28 cellular contexts compared by ENCODE assay signal in genomic region chr13:112455476-112456059, GRCh38.
"Had no signal": no experiment of that assay in that cellular context is flagged by ENCODE, and none has a peak within 500 bp of the region (broad histone marks: within the 10 kb centered on the region; RNA-seq: fewer than 3 reads in every experiment).

No MANE protein-coding gene starts in this region.

- H3K36me3 Mint-ChIP-seq: activated naive CD8-positive, alpha-beta T cell; stimulated activated memory B cell treated with anti-CD40 and anti-IgM and Interleukin-4, amounts not matched to agents 10 μg/mL and 1 μg/mL and 100 μg/mL, for 72 hours; type B pancreatic cell had no signal

- H3K9me3 Mint-ChIP-seq: activated CD4-positive, alpha-beta T cell treated with anti-CD3 and anti-CD28 coated beads, Interleukin-2, amount 10 ng/mL, durations not matched to agents 7 days and 5 days; activated T-helper 2 cell treated with anti-CD3 and anti-CD28 coated beads, Interferon-gamma antibody, Interleukin-2, Interleukin-4, amounts not matched to agents 10 μg/mL and 5 μg/mL and 100 μg/mL, durations not matched to agents 14 hours and 24 hours and 36 hours; type B pancreatic cell had no signal

- H3K4me3 Mint-ChIP-seq: activated CD4-positive, alpha-beta T cell treated with anti-CD3 and anti-CD28 coated beads, Interleukin-2, amount 10 ng/mL, durations not matched to agents 7 days and 5 days; activated CD8-positive, alpha-beta T cell treated with anti-CD3 and anti-CD28 coated beads, Interleukin-2, amount 10 ng/mL, durations not matched to agents 7 days and 5 days; activated naive CD8-positive, alpha-beta T cell; nephron; stimulated activated memory B cell treated with anti-CD40 and anti-IgM and Interleukin-4, amounts not matched to agents 10 μg/mL and 1 μg/mL and 100 μg/mL, for 72 hours; stimulated activated naive CD8-positive, alpha-beta T cell treated with anti-CD3 and anti-CD28 coated beads, Interleukin-15, amount 100 ng/mL, for 72 hours; type B pancreatic cell had no signal

- H3K4me1 Mint-ChIP-seq: activated CD4-positive, alpha-beta T cell treated with anti-CD3 and anti-CD28 coated beads, Interleukin-2, amount 10 ng/mL, durations not matched to agents 7 days and 5 days; stimulated activated memory B cell treated with anti-CD40 and anti-IgM and Interleukin-4, amounts not matched to agents 10 μg/mL and 1 μg/mL and 100 μg/mL, for 72 hours; stimulated activated naive CD8-positive, alpha-beta T cell treated with anti-CD3 and anti-CD28 coated beads, Interleukin-15, amount 100 ng/mL, for 72 hours had no signal

- DNase-seq: activated CD4-positive, alpha-beta T cell treated with anti-CD3 and anti-CD28 coated beads, Interleukin-2, amount 10 ng/mL, durations not matched to agents 7 days and 5 days; activated CD8-positive, alpha-beta T cell treated with anti-CD3 and anti-CD28 coated beads, Interleukin-2, amount 10 ng/mL, durations not matched to agents 7 days and 5 days; activated naive CD4-positive, alpha-beta T cell treated with Interleukin-2 at 50 U/mL for 16 hours; activated T-cell treated with anti-CD3 and anti-CD28 coated beads, Interleukin-2, amount 50 U/mL, for 48 hours; anterior cingulate cortex; dermis blood vessel endothelial cell; effector memory CD4-positive, alpha-beta T cell; erythroblast; foreskin fibroblast; hypothalamus; kidney glomerular epithelial cell; mesenchymal stem cell; ovary; psoas muscle; stimulated activated CD4-positive, alpha-beta T cell treated with anti-CD3 and anti-CD28 coated beads, Interleukin-1b, Interleukin-23, amount 100 ng/mL, for 48 hours; stimulated activated CD4-positive, alpha-beta T cell treated with anti-CD3 and anti-CD28 coated beads, Interleukin-4, amount 100 ng/mL, for 4 hours; stimulated activated CD8-positive, alpha-beta memory T cell treated with anti-CD3 and anti-CD28 coated beads, Interleukin-4, amount 100 ng/mL, for 48 hours; stimulated activated naive CD8-positive, alpha-beta T cell treated with anti-CD3 and anti-CD28 coated beads, Interleukin-15, amount 100 ng/mL, for 72 hours; substantia nigra; WERI-Rb-1 had no signal

- ATAC-seq: activated CD4-positive, CD25-positive, alpha-beta regulatory T cell treated with anti-CD3 and anti-CD28 coated beads, Interleukin-2, amount 50 U/mL, for 24 hours; activated CD8-positive, alpha-beta T cell treated with anti-CD3 and anti-CD28 coated beads, Interleukin-2, amount 10 ng/mL, durations not matched to agents 7 days and 5 days; heart left ventricle; left lobe of liver; psoas muscle; stimulated activated memory B cell treated with anti-CD40 and anti-IgM and Interleukin-4, amounts not matched to agents 10 μg/mL and 1 μg/mL and 100 μg/mL, for 72 hours; stimulated activated naive CD8-positive, alpha-beta T cell treated with anti-CD3 and anti-CD28 coated beads, Interleukin-15, amount 100 ng/mL, for 72 hours had no signal

- H3K27ac Mint-ChIP-seq: activated CD4-positive, alpha-beta T cell treated with anti-CD3 and anti-CD28 coated beads, Interleukin-2, amount 10 ng/mL, durations not matched to agents 7 days and 5 days; activated CD8-positive, alpha-beta T cell treated with anti-CD3 and anti-CD28 coated beads, Interleukin-2, amount 10 ng/mL, durations not matched to agents 7 days and 5 days; activated T-helper 2 cell treated with anti-CD3 and anti-CD28 coated beads, Interferon-gamma antibody, Interleukin-2, Interleukin-4, amounts not matched to agents 10 μg/mL and 5 μg/mL and 100 μg/mL, durations not matched to agents 14 hours and 24 hours and 36 hours; nephron; stimulated activated memory B cell treated with anti-CD40 and anti-IgM and Interleukin-4, amounts not matched to agents 10 μg/mL and 1 μg/mL and 100 μg/mL, for 72 hours; stimulated activated naive CD8-positive, alpha-beta T cell treated with anti-CD3 and anti-CD28 coated beads, Interleukin-15, amount 100 ng/mL, for 72 hours; type B pancreatic cell had no signal
